In genomic region chr3:184737063-184737462, GRCh38 we compare ENCODE assay signal across 25 cellular contexts. TPM values are rescaled to one million over a fixed set of nuclear protein-coding genes. Genes with fewer than 3 reads are reported as not detected.
DNase-seq lines count a peak whose midpoint lies in the region; ATAC-seq and TF ChIP-seq lines count a peak whose summit lies in the region.
"Had no signal": no experiment of that assay in that cellular context is flagged by ENCODE, and none has a peak within 500 bp of the region (broad histone marks: within the 10 kb centered on the region; RNA-seq: fewer than 3 reads in every experiment).

No MANE protein-coding gene starts in this region.

- H4K5ac ChIP-seq in IMR-90 (ENCODE audit: low read depth, low read length) = no peak overlapping the region

- H3K4me1 ChIP-seq in IMR-90 (ENCODE audit: control insufficient read depth, insufficient read depth, low read length) (peaks cover 8% of the 10 kb centered on the region), breast epithelium (no peaks in the 10 kb centered on the region), smooth muscle cell (ENCODE audit: low read depth) (peaks cover 20% of the 10 kb centered on the region)
- H3K4me1 ChIP-seq: lower lobe of right lung had no signal

- H3K56ac ChIP-seq in IMR-90 (ENCODE audit: extremely low read depth, insufficient read depth, low read length) = no peak overlapping the region

- H3K36me3 ChIP-seq in IMR-90 (ENCODE audit: control insufficient read depth, insufficient read depth, low read length) = no peaks in the 10 kb centered on the region
- H3K36me3 ChIP-seq in breast epithelium = no peaks in the 10 kb centered on the region
- no peaks in the 10 kb centered on the region for H3K36me3 ChIP-seq in smooth muscle cell (ENCODE audit: low read depth)
- H3K36me3 ChIP-seq: esophagus muscularis mucosa, heart right ventricle, lower lobe of right lung, ovary had no signal

- H3K9me3 ChIP-seq in IMR-90 (ENCODE audit: control insufficient read depth, insufficient read depth, low read length) = no peaks in the 10 kb centered on the region
- H3K9me3 ChIP-seq in breast epithelium = no peaks in the 10 kb centered on the region
- no peaks in the 10 kb centered on the region for H3K9me3 ChIP-seq in smooth muscle cell (replicated peaks; ENCODE audit: low read depth)
- H3K9me3 ChIP-seq: esophagus muscularis mucosa, heart right ventricle, lower lobe of right lung, ovary had no signal

- TF ChIP-seq CTCF in IMR-90 (conservative IDR thresholded peaks at IDR 0.05; ENCODE audit: low read depth, low read length) = no peak
- TF ChIP-seq CTCF in breast epithelium (IDR thresholded peaks at IDR 0.05) = no peak
- no peak for TF ChIP-seq CTCF in smooth muscle cell (IDR thresholded peaks at IDR 0.05; ENCODE audit: borderline replicate concordance, insufficient read depth, poor library complexity, severe bottlenecking)

- no peak overlapping the region for H2AK5ac ChIP-seq in IMR-90 (ENCODE audit: low read depth, low read length)

- H3K4me2 ChIP-seq in IMR-90 (ENCODE audit: low read depth, low read length) = no peak overlapping the region
- peak overlapping the region; percentile 22 for H3K4me2 ChIP-seq in smooth muscle cell

- peaks cover 11% of the 10 kb centered on the region for H3F3A ChIP-seq in smooth muscle cell (ENCODE audit: low read depth)

- H3K14ac ChIP-seq in IMR-90 (replicated peaks; ENCODE audit: low read depth, low read length) = no peak overlapping the region

- no TSS peak for BruUV-seq in IMR-90 (replicated peaks; lab: Mats Ljungman, UMichigan)

- H2BK15ac ChIP-seq in IMR-90 (ENCODE audit: low read depth, low read length) = no peak overlapping the region

- H2AFZ ChIP-seq in IMR-90 (replicated peaks; ENCODE audit: low read length, poor library complexity) = no peak overlapping the region
- no peak overlapping the region for H2AFZ ChIP-seq in smooth muscle cell (ENCODE audit: low read depth)

- H4K91ac ChIP-seq in IMR-90 (ENCODE audit: insufficient read depth, low read depth, low read length) = no peak overlapping the region

- no peak overlapping the region for H3K18ac ChIP-seq in IMR-90 (ENCODE audit: low read depth, low read length)

- TF ChIP-seq RAD21 in IMR-90 (IDR thresholded peaks at IDR 0.05; ENCODE audit: low read length) = no peak

- H2BK120ac ChIP-seq in IMR-90 (ENCODE audit: low read depth, low read length) = no peak overlapping the region

- H3K79me2 ChIP-seq in smooth muscle cell (ENCODE audit: low read depth) = no peaks in the 10 kb centered on the region

- no peak overlapping the region for H3K4ac ChIP-seq in IMR-90 (ENCODE audit: low read depth, low read length)

- dilution Hi-C loops in IMR-90 (cut with HindIII; ENCODE audit: low sequenced_read_pairs, unreplicated experiment) = no loop called here

- H4K8ac ChIP-seq in IMR-90 (ENCODE audit: low read depth in 2 of 2, low read length in 2 of 2) = no peak overlapping the region

- no peak overlapping the region for H3K9ac ChIP-seq in IMR-90 (ENCODE audit: low read depth, low read length)
- no peak overlapping the region for H3K9ac ChIP-seq in smooth muscle cell (ENCODE audit: low read depth)

- H2AK9ac ChIP-seq in IMR-90 (replicated peaks; ENCODE audit: low read depth, low read length, poor library complexity) = no peak overlapping the region

- H3K27ac ChIP-seq in IMR-90 (ENCODE audit: insufficient read depth, low read length) (no peak overlapping the region), breast epithelium (no peak overlapping the region), smooth muscle cell (ENCODE audit: low read depth) (peak overlapping the region; percentile 79)
- H3K27ac ChIP-seq: esophagus muscularis mucosa, heart right ventricle, lower lobe of right lung, ovary had no signal

- ATAC-seq in IMR-90 (ENCODE audit: low read depth) = no peak
- ATAC-seq in GM19324 (IDR thresholded peaks at IDR 0.05; ENCODE audit: low FRiP score, unreplicated experiment) = no peak
- ATAC-seq: CD8-positive, alpha-beta T cell; heart right ventricle; lower lobe of right lung; natural killer cell treated with Interleukin-12 subunit alpha and Interleukin-12 subunit beta and Interleukin-15 and Interleukin-18, amount 100 ng/mL, for 72 hours had no signal

- H3K23ac ChIP-seq in IMR-90 (ENCODE audit: low read depth, low read length) = 0 out of 2 replicates have a peak overlapping the region, but pooled peaks have one; percentile 13

- CTCF ChIA-PET in IMR-90 (lab: Yijun Ruan, JAX) = interaction anchor here (0.8 to 1.7 kb wide), 3 partner anchors 10 to 176 kb away, joined by 3 to 6 read pairs (median 5); partner anchors contain the start of gene EPHB3

- in situ Hi-C loops in IMR-90 (cut with MboI; ENCODE audit: low sequenced_read_pairs) = no loop called here

- no peak for DNase-seq in IMR-90
- peak; percentile 3 to 44 for DNase-seq in breast epithelium (ENCODE audit: low spot score in 2 of 2)
- DNase-seq in islet precursor cell = peak; percentile 74
- no peak for DNase-seq in smooth muscle cell (lab: John Stamatoyannopoulos, UW; ENCODE audit: unreplicated experiment)
- no peak for DNase-seq in activated CD4-positive, alpha-beta T cell treated with anti-CD3 and anti-CD28 coated beads, Interleukin-2, amount 50 U/mL, for 1 hour
- DNase-seq in stimulated activated CD4-positive, alpha-beta T cell treated with anti-CD3 and anti-CD28 coated beads, Interleukin-4, amount 100 ng/mL, for 24 hours = no peak
- DNase-seq: ACHN; activated gamma-delta T cell; caudate nucleus; CD8-positive, alpha-beta T cell; heart right ventricle; KBM-7; lower lobe of right lung; MM.1S; NCI-H1417; NCI-H2029 treated with DMSO at 0.1 percent for 48 hours; NCI-H2227 treated with DMSO at 0.1 percent for 48 hours; NCI-H526; NK-92 treated with Interleukin-12 subunit alpha and Interleukin-12 subunit beta, amount 100 ng/mL, for 24 hours; SHP77; stimulated activated naive CD4-positive, alpha-beta T cell had no signal

- H3K79me1 ChIP-seq in IMR-90 (ENCODE audit: low read depth in 1 of 2, low read length in 2 of 2) = no peaks in the 10 kb centered on the region

- no peak overlapping the region for H3K4me3 ChIP-seq in IMR-90 (ENCODE audit: insufficient read depth, low read depth, low read length)
- no peak overlapping the region for H3K4me3 ChIP-seq in breast epithelium
- no peak overlapping the region for H3K4me3 ChIP-seq in smooth muscle cell
- H3K4me3 ChIP-seq: esophagus muscularis mucosa, heart right ventricle, lower lobe of right lung, ovary had no signal

- peaks cover 12% of the 10 kb centered on the region for H3K27me3 ChIP-seq in IMR-90 (ENCODE audit: control insufficient read depth, insufficient read depth, low read length)
- no peaks in the 10 kb centered on the region for H3K27me3 ChIP-seq in breast epithelium
- no peaks in the 10 kb centered on the region for H3K27me3 ChIP-seq in smooth muscle cell (ENCODE audit: low read depth)
- H3K27me3 ChIP-seq: esophagus muscularis mucosa, ovary had no signal

- H2BK20ac ChIP-seq in IMR-90 (ENCODE audit: low read depth, low read length) = no peak overlapping the region

- H3K9me1 ChIP-seq in IMR-90 (ENCODE audit: insufficient read depth, low read length) = peaks cover 6% of the 10 kb centered on the region; the same call in 1 of the 2 replicates

- H2BK5ac ChIP-seq in IMR-90 (ENCODE audit: low read depth, low read length, poor library complexity, severe bottlenecking) = no peak overlapping the region

- POLR2A ChIA-PET in IMR-90 (lab: Charles Lee; ENCODE audit: unreplicated experiment) = no interaction called here

- intact Hi-C loops in IMR-90 (cut with micrococcal nuclease) (no loop called here), breast epithelium (cut with DNase I; ENCODE audit: low total_unique reads) (no loop called here)

- H4K20me1 ChIP-seq in IMR-90 (ENCODE audit: insufficient read depth, low read length) = no peaks in the 10 kb centered on the region
- H4K20me1 ChIP-seq in smooth muscle cell (ENCODE audit: low read depth) = no peaks in the 10 kb centered on the region

- TF ChIP-seq POLR2A in IMR-90 (IDR thresholded peaks at IDR 0.05; ENCODE audit: low read depth, low read length) = no peak
- no peak for TF ChIP-seq POLR2A in breast epithelium (IDR thresholded peaks at IDR 0.05)

- no CpG with 5 or more reads among the region's 3 CpGs for WGBS in IMR-90 (ENCODE audit: extremely low coverage in 2 of 2, insufficient read length in 1 of 2), 2 experiments
- 75% methylated on average over 3 of the region's 3 CpGs for WGBS in smooth muscle cell (ENCODE audit: low lambda C conversion rate)

TF ChIP-seq in IMR-90, 13 proteins besides CTCF, POLR2A, EP300 and RAD21:
- no peak for TF ChIP-seq MXI1 (IDR thresholded peaks at IDR 0.05; ENCODE audit: borderline replicate concordance, low read depth, low read length)
- no peak for TF ChIP-seq CHD1 (IDR thresholded peaks at IDR 0.05; ENCODE audit: low read depth, low read length)
- no peak for TF ChIP-seq FOS (IDR thresholded peaks at IDR 0.05; ENCODE audit: low read depth, low read length)
- no peak for TF ChIP-seq MAZ (IDR thresholded peaks at IDR 0.05; ENCODE audit: borderline replicate concordance, low read depth, low read length)
- TF ChIP-seq RCOR1 (IDR thresholded peaks at IDR 0.05; ENCODE audit: insufficient replicate concordance, low read length) = no peak
- TF ChIP-seq SMC3 (IDR thresholded peaks at IDR 0.05; ENCODE audit: low read depth, low read length) = no peak
- no peak for TF ChIP-seq MAFK (IDR thresholded peaks at IDR 0.05; ENCODE audit: low read depth, low read length)
- TF ChIP-seq CEBPB (IDR thresholded peaks at IDR 0.05; ENCODE audit: low read depth, low read length) = no peak

RNA-seq across cellular contexts. Expression of gene MAGEF1, which starts 25.2 kb away (rescaled TPM):
- total RNA-seq in IMR-90 (2012; rRNA removed) (10.6 and 16.4 TPM in 2 replicates), breast epithelium (10 to 100 TPM; 16.5 to 40.4 (median 38.3) TPM), smooth muscle cell (37.0 and 44.8 TPM in 2 replicates)
- polyA plus RNA-seq in IMR-90 (2012; rRNA removed) (18.3 and 19.4 TPM in 2 replicates), smooth muscle cell (52.7 and 59.8 TPM in 2 replicates)
- polyA plus RNA-seq in IMR-90 (2012; cell fraction: cytosol; rRNA removed) = 19.1 and 19.8 TPM in 2 replicates
- 6.1 and 8.7 TPM in 2 replicates for polyA plus RNA-seq in IMR-90 (2012; cell fraction: nucleus; rRNA removed; ENCODE audit: low replicate concordance)

Comparison
In these comparisons a context has a peak if more than half of its experiments do, and no peak if none do; other contexts are left out.
1. DNase-seq: peak in breast epithelium (2 of 2) and islet precursor cell (single experiment); none in IMR-90 (single experiment), smooth muscle cell (single experiment), activated CD4-positive, alpha-beta T cell treated with anti-CD3 and anti-CD28 coated beads, Interleukin-2, amount 50 U/mL, for 1 hour (single experiment) and stimulated activated CD4-positive, alpha-beta T cell treated with anti-CD3 and anti-CD28 coated beads, Interleukin-4, amount 100 ng/mL, for 24 hours (single experiment).